In the genomic region with DNA sequence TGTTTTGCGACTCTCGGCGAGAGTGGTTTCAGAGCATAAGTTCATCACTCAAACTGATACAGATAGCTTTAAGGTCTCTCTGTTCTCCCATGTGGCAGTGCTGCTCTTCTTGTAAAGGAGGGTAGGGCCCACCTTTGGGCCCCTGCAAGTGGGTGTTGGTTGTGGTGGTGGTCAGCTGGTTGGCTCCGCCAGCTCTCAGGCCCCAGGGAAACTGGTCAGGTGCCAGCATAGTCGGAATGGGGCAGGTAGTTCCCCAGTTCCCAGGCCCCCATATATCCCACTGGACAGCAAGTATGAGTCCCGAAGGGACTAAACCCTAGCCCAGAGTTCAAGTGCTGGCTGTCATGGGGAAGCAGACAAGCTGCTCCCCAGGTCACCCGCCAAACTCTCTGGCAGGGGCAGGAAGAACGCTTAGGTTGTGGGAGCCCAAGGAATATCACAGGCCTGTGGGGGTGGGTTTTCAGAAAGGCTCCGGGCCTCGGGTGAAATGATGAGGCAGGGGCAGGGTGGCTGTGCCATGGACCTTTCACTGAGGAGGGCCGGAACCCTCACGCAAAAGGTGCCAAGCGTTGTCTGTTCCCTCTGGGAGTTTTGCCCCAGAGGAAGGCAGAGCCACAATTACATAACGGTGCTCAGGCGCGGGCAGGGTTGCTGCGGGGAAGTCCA, we compare ENCODE assay signal across 17 cellular contexts.
A peak's percentile ranks its signal among the peaks of the same experiment; 100 is the strongest.
DNase-seq lines count a peak whose midpoint lies in the region; ATAC-seq, FAIRE-seq and TF ChIP-seq lines count a peak whose summit lies in the region.
"Had no signal": no experiment of that assay in that cellular context is flagged by ENCODE, and none has a peak within 500 bp of the region (broad histone marks: within the 10 kb centered on the region; RNA-seq: fewer than 3 reads in every experiment).

No MANE protein-coding gene starts in this region.

- DNase-seq in CD14-positive monocyte (ENCODE audit: low spot score) (peak; percentile 42), H9 (peak; percentile 24), kidney (peak; percentile 45), aorta (no peak), OCI-LY7 (ENCODE audit: low spot score) (no peak)
- no peak for DNase-seq in stimulated activated naive CD4-positive, alpha-beta T cell treated with Interleukin-2 at 50 U/mL for 16 hours (lab: John Stamatoyannopoulos, UW)
- DNase-seq: ACHN; BE2C; C1 segment of cervical spinal cord; Caco-2; CD4-positive, alpha-beta T cell; DMS79 treated with DMSO at 0.1 percent for 48 hours; GF-D8; H7 had no signal

- H3K27me3 Mint-ChIP-seq in CD14-positive monocyte (ENCODE audit: low read depth in 3 of 3) (peaks cover 0 to 3% (median 1%) of the 10 kb centered on the region in 3 donors), H9 (ENCODE audit: low read depth) (no peaks in the 10 kb centered on the region; the same call in 1 of the 2 replicates)
- H3K27me3 Mint-ChIP-seq: CD4-positive, alpha-beta T cell had no signal

- H3K9ac ChIP-seq in H9 (ENCODE audit: extremely low read depth, insufficient read length, low read length) (no peak overlapping the region), kidney (ENCODE audit: low read length in 2 of 2) (no peak overlapping the region)

- H3K56ac ChIP-seq in H9 (ENCODE audit: insufficient read length, low read depth, low read length): no peak overlapping the region

- H3K9me3 Mint-ChIP-seq in CD14-positive monocyte (peaks cover 7 to 18% (median 11%) of the 10 kb centered on the region in 7 donors), H9 (peaks cover 0 to 8% of the 10 kb centered on the region in 2 experiments; a peak in 4 of 5 replicates)

- no peak overlapping the region for H2AK5ac ChIP-seq in H9 (ENCODE audit: insufficient read length, low read length)

- no peak overlapping the region for H3K14ac ChIP-seq in H9 (ENCODE audit: insufficient read depth, low read length)

- peak; percentile 11 for ATAC-seq in aorta (ENCODE audit: low FRiP score)
- ATAC-seq: GM23338 had no signal

- CTCF ChIA-PET in OCI-LY7 (lab: Charles Lee; ENCODE audit: unreplicated experiment): no interaction called here

- no peak overlapping the region for H3T11ph ChIP-seq in H9 (ENCODE audit: low read length)

- H3K9me2 ChIP-seq in OCI-LY7 (ENCODE audit: insufficient read depth, low read length): no peaks in the 10 kb centered on the region

- H4K8ac ChIP-seq in H9 (replicated peaks; ENCODE audit: insufficient read length, low read depth, low read length): no peak overlapping the region

- H3K4me2 ChIP-seq in H9 (ENCODE audit: insufficient read depth, insufficient read length, low read length) (no peak overlapping the region), OCI-LY7 (ENCODE audit: low read length) (no peak overlapping the region)
- H3K4me2 ChIP-seq: GM23338 had no signal

- H3K23me2 ChIP-seq in H9 (ENCODE audit: insufficient read length, low read depth, low read length, poor library complexity, severe bottlenecking): no peaks in the 10 kb centered on the region

- no peaks in the 10 kb centered on the region for H3K36me3 ChIP-seq in kidney (ENCODE audit: control insufficient read depth in 1 of 2, insufficient read depth in 2 of 2, low read length in 2 of 2)
- no peaks in the 10 kb centered on the region for H3K36me3 ChIP-seq in aorta (ENCODE audit: control insufficient read depth in 1 of 2, insufficient read depth in 2 of 2, low read length in 1 of 2)
- no peaks in the 10 kb centered on the region for H3K36me3 ChIP-seq in OCI-LY7 (ENCODE audit: insufficient read depth, low read length)
- H3K36me3 ChIP-seq: BE2C had no signal

- H2BK5ac ChIP-seq in H9 (ENCODE audit: insufficient read length, low read length): no peak overlapping the region

- no peak overlapping the region for H3K27ac Mint-ChIP-seq in CD14-positive monocyte
- H3K27ac Mint-ChIP-seq in H9: no peak overlapping the region; a peak in 1 of 7 replicates
- H3K27ac Mint-ChIP-seq: CD4-positive, alpha-beta T cell; GM23338 had no signal

- no peak overlapping the region for H3K23ac ChIP-seq in H9 (ENCODE audit: insufficient read length, low read depth, low read length)

- no peak overlapping the region for H2BK15ac ChIP-seq in H9 (ENCODE audit: low read depth, low read length)

- no peak overlapping the region for H2BK120ac ChIP-seq in H9 (ENCODE audit: low read depth, low read length, poor library complexity, severe bottlenecking)

- H2AFZ ChIP-seq in H9 (ENCODE audit: low read length): no peak overlapping the region
- H2AFZ ChIP-seq in OCI-LY7 (ENCODE audit: low read length): no peak overlapping the region
- H2AFZ ChIP-seq: GM23338 had no signal

- H2BK20ac ChIP-seq in H9 (ENCODE audit: low read depth, low read length, poor library complexity, severe bottlenecking): no peak overlapping the region

- no TSS peak for BruUV-seq in OCI-LY7 (replicated peaks; lab: Mats Ljungman, UMichigan)

- FAIRE-seq in kidney (lab: Jason Lieb, UNC): no peak
- FAIRE-seq: A204.1, D721Med had no signal

- H4K20me1 ChIP-seq in H9 (ENCODE audit: control insufficient read depth, insufficient read depth, insufficient read length): no peaks in the 10 kb centered on the region
- no peaks in the 10 kb centered on the region for H4K20me1 ChIP-seq in OCI-LY7 (ENCODE audit: insufficient read depth, low read length)

- H3K27ac ChIP-seq in H9 (ENCODE audit: insufficient read length, low read depth, low read length): no peak overlapping the region
- no peak overlapping the region for H3K27ac ChIP-seq in kidney (ENCODE audit: low read depth in 2 of 2, low read length in 2 of 2)
- no peak overlapping the region for H3K27ac ChIP-seq in aorta (ENCODE audit: low read depth in 1 of 2, low read length in 2 of 2)
- no peak overlapping the region for H3K27ac ChIP-seq in OCI-LY7 (ENCODE audit: low read depth, low read length, poor library complexity, severe bottlenecking)

- intact Hi-C loops in CD14-positive monocyte (cut with micrococcal nuclease): no loop called here
- intact Hi-C loops in kidney (cut with DNase I): no loop called here
- intact Hi-C loops in aorta (cut with DNase I): no loop called here
- intact Hi-C loops in OCI-LY7 (cut with micrococcal nuclease; ENCODE audit: unreplicated experiment): no loop called here

- no peak overlapping the region for H3K4ac ChIP-seq in H9 (ENCODE audit: low read depth, low read length)

- no peaks in the 10 kb centered on the region for H3K27me3 ChIP-seq in H9 (ENCODE audit: insufficient read depth, low read length)
- no peaks in the 10 kb centered on the region for H3K27me3 ChIP-seq in aorta (ENCODE audit: control insufficient read depth in 1 of 2, insufficient read depth in 2 of 2, low read length in 1 of 2)
- H3K27me3 ChIP-seq: BE2C had no signal

- no peak overlapping the region for H4K91ac ChIP-seq in H9 (ENCODE audit: insufficient read length, low read depth, low read length)

- no CpG with 5 or more reads among the region's 17 CpGs for WGBS in H9 (ENCODE audit: extremely low coverage, insufficient read length, low lambda C conversion rate)
- 95 to 96% methylated on average over 17 of the region's 17 CpGs for WGBS in aorta, 2 donors

- TF ChIP-seq CTCF in CD14-positive monocyte (IDR thresholded peaks at IDR 0.05): no peak
- no peak for TF ChIP-seq CTCF in H9 (conservative IDR thresholded peaks at IDR 0.05)
- no peak for TF ChIP-seq CTCF in kidney (IDR thresholded peaks at IDR 0.05; ENCODE audit: borderline replicate concordance, extremely low read depth, insufficient read depth)
- no peak for TF ChIP-seq CTCF in OCI-LY7 (conservative IDR thresholded peaks at IDR 0.05; ENCODE audit: low read length)

- no peak overlapping the region for H2BK12ac ChIP-seq in H9 (ENCODE audit: insufficient read length, low read depth, low read length)

- H3K9me3 ChIP-seq in H9 (ENCODE audit: control insufficient read depth, low read depth, low read length) (no peaks in the 10 kb centered on the region), kidney (ENCODE audit: control insufficient read depth in 1 of 2, low read length in 2 of 2) (no peaks in the 10 kb centered on the region), aorta (ENCODE audit: control insufficient read depth, low read length) (no peaks in the 10 kb centered on the region), OCI-LY7 (ENCODE audit: low read length) (no peaks in the 10 kb centered on the region)
- H3K9me3 ChIP-seq: BE2C, Caco-2 had no signal

- H3K4me1 ChIP-seq in H9 (ENCODE audit: insufficient read depth, low read length) (peaks cover 3% of the 10 kb centered on the region; the same call in 1 of the 2 replicates), kidney (ENCODE audit: control insufficient read depth in 1 of 2, insufficient read depth in 1 of 2, low read depth in 1 of 2, low read length in 2 of 2) (no peaks in the 10 kb centered on the region), aorta (ENCODE audit: control insufficient read depth in 1 of 2, insufficient read depth in 2 of 2, low read length in 2 of 2) (no peaks in the 10 kb centered on the region), OCI-LY7 (ENCODE audit: insufficient read depth, low read length, poor library complexity, severe bottlenecking) (no peaks in the 10 kb centered on the region)
- H3K4me1 ChIP-seq: BE2C, Caco-2 had no signal

- POLR2A ChIA-PET in OCI-LY7 (lab: Charles Lee): no interaction called here

- H4K5ac ChIP-seq in H9 (ENCODE audit: insufficient read length, low read depth, low read length): no peak overlapping the region

- no peak overlapping the region for H3K18ac ChIP-seq in H9 (ENCODE audit: insufficient read length, low read depth, low read length)

- H3K79me1 ChIP-seq in H9 (ENCODE audit: insufficient read depth, low read depth, low read length, poor library complexity, severe bottlenecking): no peaks in the 10 kb centered on the region

- no peaks in the 10 kb centered on the region for H3K4me1 Mint-ChIP-seq in CD14-positive monocyte
- peaks cover 14% of the 10 kb centered on the region in 2 experiments for H3K4me1 Mint-ChIP-seq in H9

- H3K4me3 Mint-ChIP-seq in CD14-positive monocyte: no peak overlapping the region
- no peak overlapping the region for H3K4me3 Mint-ChIP-seq in H9
- H3K4me3 Mint-ChIP-seq: CD4-positive, alpha-beta T cell; GM23338 had no signal

- H3K36me3 Mint-ChIP-seq in CD14-positive monocyte (no peaks in the 10 kb centered on the region), H9 (ENCODE audit: insufficient read depth in 1 of 3, low read depth in 3 of 3) (peaks cover 0 to 4% (median 0%) of the 10 kb centered on the region in 3 experiments; a peak in 1 of 7 replicates)

- no peak overlapping the region for H3K4me3 ChIP-seq in kidney (ENCODE audit: low read length in 2 of 2)
- no peak overlapping the region for H3K4me3 ChIP-seq in aorta (ENCODE audit: low read length in 2 of 2)
- no peak overlapping the region for H3K4me3 ChIP-seq in OCI-LY7 (ENCODE audit: low read depth, low read length, poor library complexity, severe bottlenecking)
- H3K4me3 ChIP-seq: GM23338 had no signal

- H3K79me2 ChIP-seq in H9 (ENCODE audit: insufficient read depth, low read length): no peaks in the 10 kb centered on the region
- H3K79me2 ChIP-seq in OCI-LY7 (ENCODE audit: insufficient read depth, low read depth, low read length): no peaks in the 10 kb centered on the region

Comparison
In these comparisons a context has a peak if more than half of its experiments do, and no peak if none do; other contexts are left out.
1. DNase-seq: peak in CD14-positive monocyte (single experiment), H9 (single experiment) and kidney (single experiment); none in aorta (0 of 2), stimulated activated naive CD4-positive, alpha-beta T cell treated with Interleukin-2 at 50 U/mL for 16 hours (single experiment) and OCI-LY7 (single experiment).